In the genomic region with DNA sequence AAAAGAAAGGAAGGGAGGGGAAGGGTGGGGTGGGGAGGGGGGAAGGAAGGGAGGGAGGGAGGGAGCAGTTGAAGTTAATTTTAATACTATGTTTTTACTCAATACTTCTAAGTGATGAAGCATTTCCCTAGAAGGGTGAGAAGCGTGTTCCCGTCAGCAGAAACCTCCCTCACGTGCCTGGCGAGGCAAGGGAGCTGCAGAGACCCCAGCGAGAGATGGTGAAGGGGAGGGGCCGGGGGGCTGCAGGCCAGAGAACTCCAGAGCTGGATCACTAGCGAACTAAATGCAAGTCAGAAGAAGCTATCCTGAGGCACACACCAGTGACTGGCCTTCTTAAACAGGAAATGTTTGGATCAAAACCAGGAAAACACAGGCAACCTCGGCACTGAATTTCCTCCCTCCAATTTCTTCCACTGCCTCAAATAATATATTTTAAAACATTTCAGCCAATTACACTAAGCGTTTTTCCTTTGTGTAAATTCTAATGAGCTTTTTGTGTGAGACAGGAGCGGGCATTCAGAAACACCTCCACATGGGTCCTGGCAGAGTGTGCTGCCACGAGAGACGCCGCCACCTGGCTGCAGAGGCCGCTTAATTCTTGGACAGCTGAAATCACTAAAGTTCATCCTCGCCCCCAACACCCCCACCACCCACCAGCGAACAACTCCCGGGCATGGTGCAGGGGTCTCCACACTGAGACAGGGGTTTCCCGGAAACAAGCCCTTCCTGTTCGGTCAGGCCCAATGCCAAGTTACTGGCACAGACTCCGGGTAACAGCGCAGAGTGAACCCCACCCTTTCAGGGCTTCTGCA, we compare ENCODE assay signal across 14 cellular contexts.
"Had no signal": no experiment of that assay in that cellular context is flagged by ENCODE, and none has a peak within 500 bp of the region (broad histone marks: within the 10 kb centered on the region; RNA-seq: fewer than 3 reads in every experiment).

No MANE protein-coding gene starts in this region.

- H3K4me3 ChIP-seq: ascending aorta, esophagus squamous epithelium, lung, pancreas, sigmoid colon had no signal

- H3K9me3 ChIP-seq: ascending aorta, esophagus squamous epithelium, pancreas, sigmoid colon had no signal

- H3K27me3 ChIP-seq: ascending aorta, esophagus squamous epithelium, pancreas, sigmoid colon had no signal

- DNase-seq: activated CD4-positive, alpha-beta T cell treated with anti-CD3 and anti-CD28 coated beads, Interleukin-2, amount 50 U/mL, for 4 hours; activated CD4-positive, CD25-positive, alpha-beta regulatory T cell treated with anti-CD3 and anti-CD28 coated beads, Interleukin-2, amount 50 U/mL, for 72 hours; activated naive CD4-positive, alpha-beta T cell treated with anti-CD3 and anti-CD28 coated beads, Interleukin-2, amount 10 ng/mL, durations not matched to agents 7 days and 5 days; activated T-cell treated with anti-CD3 and anti-CD28 coated beads, Interleukin-2, amount 50 U/mL, for 1 hour; esophagus squamous epithelium; glutamatergic neuron; naive B cell; sigmoid colon; stimulated activated CD4-positive, alpha-beta T cell treated with anti-CD3 and anti-CD28 coated beads, Interleukin-2, amount 100 ng/mL, for 24 hours; T-helper 9 cell had no signal

- ATAC-seq: pancreas; stimulated activated effector memory CD8-positive, alpha-beta T cell treated with anti-CD3 and anti-CD28 coated beads, Interleukin-12 subunit alpha, Interleukin-12 subunit beta, amount 100 ng/mL, for 72 hours had no signal

- H3K27ac ChIP-seq: ascending aorta, pancreas, sigmoid colon had no signal

- H3K4me1 ChIP-seq: ascending aorta, pancreas, sigmoid colon had no signal
